ENCODE assay signal across 9 cellular contexts in the genomic region with DNA sequence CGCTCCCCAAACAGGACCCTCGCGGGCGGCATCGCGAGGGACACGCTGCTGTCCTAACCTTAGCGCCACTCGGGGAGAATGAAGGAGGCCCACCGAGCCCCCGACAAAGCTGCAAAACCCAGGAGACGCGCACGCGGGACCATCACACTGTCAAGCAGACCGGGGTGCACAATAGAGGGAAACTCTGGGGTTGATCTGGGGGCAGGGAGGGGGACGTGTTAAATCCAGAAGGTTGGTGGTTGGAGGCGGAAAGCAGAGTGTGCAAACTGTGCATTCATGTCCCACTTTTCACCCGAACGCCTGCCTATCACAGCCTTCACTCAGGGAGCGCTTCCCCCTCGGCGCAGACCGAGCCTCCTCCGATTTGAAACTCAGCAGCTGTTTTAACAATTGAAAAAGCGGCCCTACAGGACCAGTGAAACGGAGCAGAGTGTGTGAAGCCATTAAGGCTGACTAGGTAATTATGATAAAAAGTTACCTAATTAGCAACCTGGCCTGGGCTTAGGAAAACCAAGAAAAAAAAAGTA. TPM values are rescaled to one million over a fixed set of nuclear protein-coding genes. Genes with fewer than 3 reads are reported as not detected.
DNase-seq lines count a peak whose midpoint lies in the region; ATAC-seq and TF ChIP-seq lines count a peak whose summit lies in the region.
"Had no signal": no experiment of that assay in that cellular context is flagged by ENCODE, and none has a peak within 500 bp of the region (broad histone marks: within the 10 kb centered on the region; RNA-seq: fewer than 3 reads in every experiment).

No MANE protein-coding gene starts in this region.

- H3K9me3 ChIP-seq in H9 (ENCODE audit: control insufficient read depth, low read depth, low read length) = no peaks in the 10 kb centered on the region
- no peaks in the 10 kb centered on the region for H3K9me3 ChIP-seq in prostate gland

- CTCF ChIA-PET in activated B cell treated with CpG ODN at 0.5 μM for 24 hours (lab: Charles Lee) = no interaction called here

- H3K27me3 Mint-ChIP-seq in H9 (ENCODE audit: low read depth) (peaks cover 73% of the 10 kb centered on the region), activated B cell treated with CpG ODN at 0.5 μM for 24 hours (peaks cover 60% of the 10 kb centered on the region)

- intact Hi-C loops in activated B cell treated with CpG ODN at 0.5 μM for 24 hours (cut with micrococcal nuclease) (no loop called here), cardiac septum (cut with DNase I) (loop anchor here (5.0 kb wide), 1 partner anchor 151 kb away; a partner anchor contains a TSS), prostate gland (cut with DNase I) (no loop called here)

- DNase-seq in H9 (peak; percentile 39), activated B cell treated with CpG ODN at 0.5 μM for 24 hours (no peak), cardiac septum (ENCODE audit: low spot score) (peak; percentile 74), prostate gland (ENCODE audit: low spot score) (no peak), glomerular visceral epithelial cell (ENCODE audit: extremely low spot score) (no peak), OCI-M1 (lab: John Stamatoyannopoulos, UW) (no peak), NCI-H2081 (lab: John Stamatoyannopoulos, UW) (no peak)

- no peak overlapping the region for H2BK20ac ChIP-seq in H9 (ENCODE audit: low read depth, low read length, poor library complexity, severe bottlenecking)

- no peak overlapping the region for H4K8ac ChIP-seq in H9 (replicated peaks; ENCODE audit: insufficient read length, low read depth, low read length)

- no peaks in the 10 kb centered on the region; a peak in 1 of 7 replicates for H3K36me3 Mint-ChIP-seq in H9 (ENCODE audit: insufficient read depth in 1 of 3, low read depth in 3 of 3)
- H3K36me3 Mint-ChIP-seq in activated B cell treated with CpG ODN at 0.5 μM for 24 hours (ENCODE audit: low read depth) = no peaks in the 10 kb centered on the region

- H3K4me1 ChIP-seq in H9 (ENCODE audit: insufficient read depth, low read length) (peaks cover 7% of the 10 kb centered on the region), prostate gland (replicated peaks) (no peaks in the 10 kb centered on the region)

- H2AK5ac ChIP-seq in H9 (ENCODE audit: insufficient read length, low read length) = no peak overlapping the region

- no peak overlapping the region for H3K27ac ChIP-seq in H9 (ENCODE audit: insufficient read length, low read depth, low read length)
- peak overlapping the region in 1 of 2 donors; percentile 48 for H3K27ac ChIP-seq in prostate gland

- no peak overlapping the region for H2BK5ac ChIP-seq in H9 (ENCODE audit: insufficient read length, low read length)

- H3K4me3 ChIP-seq in prostate gland = peak overlapping the region; percentile 41 to 42

- POLR2A ChIA-PET in activated B cell treated with CpG ODN at 0.5 μM for 24 hours (lab: Charles Lee) = no interaction called here

- H3K23me2 ChIP-seq in H9 (ENCODE audit: insufficient read length, low read depth, low read length, poor library complexity, severe bottlenecking) = peaks cover 12% of the 10 kb centered on the region

- no peak overlapping the region for H3K4ac ChIP-seq in H9 (ENCODE audit: low read depth, low read length)

- no peak for ATAC-seq in activated B cell treated with CpG ODN at 0.5 μM for 24 hours (ENCODE audit: low read depth)
- ATAC-seq in GM21717 (IDR thresholded peaks at IDR 0.05; ENCODE audit: unreplicated experiment) = no peak

- no peak overlapping the region; the same call in 1 of the 2 replicates for H3K14ac ChIP-seq in H9 (ENCODE audit: insufficient read depth, low read length)

- no peaks in the 10 kb centered on the region for H3K79me1 ChIP-seq in H9 (ENCODE audit: insufficient read depth, low read depth, low read length, poor library complexity, severe bottlenecking)

- H2AFZ ChIP-seq in H9 (ENCODE audit: low read length) = no peak overlapping the region

- H3K36me3 ChIP-seq in prostate gland = no peaks in the 10 kb centered on the region

- no peak overlapping the region for H2BK12ac ChIP-seq in H9 (ENCODE audit: insufficient read length, low read depth, low read length)

- no peak for TF ChIP-seq POLR2A in prostate gland (IDR thresholded peaks at IDR 0.05)

- H3K9me3 Mint-ChIP-seq in H9 (no peaks in the 10 kb centered on the region; a peak in 1 of 5 replicates), activated B cell treated with CpG ODN at 0.5 μM for 24 hours (no peaks in the 10 kb centered on the region)

- no peak overlapping the region for H3K9ac ChIP-seq in H9 (ENCODE audit: extremely low read depth, insufficient read length, low read length)

- no peaks in the 10 kb centered on the region for H4K20me1 ChIP-seq in H9 (ENCODE audit: control insufficient read depth, insufficient read depth, insufficient read length)

- no peak for TF ChIP-seq CTCF in H9 (conservative IDR thresholded peaks at IDR 0.05)
- no peak for TF ChIP-seq CTCF in activated B cell treated with CpG ODN at 0.5 μM for 24 hours (IDR thresholded peaks at IDR 0.05)
- no peak for TF ChIP-seq CTCF in prostate gland (IDR thresholded peaks at IDR 0.05)

- H3T11ph ChIP-seq in H9 (ENCODE audit: low read length) = no peak overlapping the region

- no peak overlapping the region for H3K18ac ChIP-seq in H9 (ENCODE audit: insufficient read length, low read depth, low read length)

- peak overlapping the region in 1 of 3 experiments; percentile 84; a peak in 1 of 7 replicates for H3K27ac Mint-ChIP-seq in H9
- H3K27ac Mint-ChIP-seq in activated B cell treated with CpG ODN at 0.5 μM for 24 hours = no peak overlapping the region

- H3K4me1 Mint-ChIP-seq in H9 (peaks cover 30 to 32% of the 10 kb centered on the region in 2 experiments), activated B cell treated with CpG ODN at 0.5 μM for 24 hours (peaks cover 24% of the 10 kb centered on the region)

- H3K56ac ChIP-seq in H9 (ENCODE audit: insufficient read length, low read depth, low read length) = no peak overlapping the region

- H3K79me2 ChIP-seq in H9 (ENCODE audit: insufficient read depth, low read length) = no peaks in the 10 kb centered on the region

- no CpG with 5 or more reads among the region's 27 CpGs for WGBS in H9 (ENCODE audit: extremely low coverage, insufficient read length, low lambda C conversion rate)
- WGBS in prostate gland = 4% methylated on average over 27 of the region's 27 CpGs

- H3K4me2 ChIP-seq in H9 (ENCODE audit: insufficient read depth, insufficient read length, low read length) = peak overlapping the region; percentile 83

- H2BK120ac ChIP-seq in H9 (ENCODE audit: low read depth, low read length, poor library complexity, severe bottlenecking) = no peak overlapping the region

- H3K23ac ChIP-seq in H9 (ENCODE audit: insufficient read length, low read depth, low read length) = no peak overlapping the region

- H3K27me3 ChIP-seq in H9 (ENCODE audit: insufficient read depth, low read length) = peaks cover 4% of the 10 kb centered on the region; the same call in 1 of the 2 replicates
- H3K27me3 ChIP-seq in prostate gland (replicated peaks; ENCODE audit: insufficient read depth) = no peaks in the 10 kb centered on the region

- no peak overlapping the region for H4K5ac ChIP-seq in H9 (ENCODE audit: insufficient read length, low read depth, low read length)

- no peak overlapping the region for H4K91ac ChIP-seq in H9 (ENCODE audit: insufficient read length, low read depth, low read length)

- H3K4me3 Mint-ChIP-seq in H9 (peak overlapping the region; percentile 78 to 92), activated B cell treated with CpG ODN at 0.5 μM for 24 hours (peak overlapping the region; percentile 42)

- no peak overlapping the region for H2BK15ac ChIP-seq in H9 (ENCODE audit: low read depth, low read length)

RNA-seq across cellular contexts. Expression of a gene that starts 0.6 kb away (rescaled TPM):
- 0.15 and 0.17 TPM in 2 replicates for total RNA-seq in H9 (2021)
- total RNA-seq in activated B cell treated with CpG ODN at 0.5 μM for 24 hours = not detected in 2 replicates
- total RNA-seq in cardiac septum = 5.1 TPM
- total RNA-seq in prostate gland = 1 to 10 TPM; 5.2 to 5.7 TPM
- total RNA-seq: pulmonary artery endothelial cell had no signal

Comparison
In these comparisons a context has a peak if more than half of its experiments do, and no peak if none do; other contexts are left out.
1. DNase-seq: peak in H9 (single experiment) and cardiac septum (single experiment); none in activated B cell treated with CpG ODN at 0.5 μM for 24 hours (single experiment), prostate gland (single experiment), glomerular visceral epithelial cell (single experiment), OCI-M1 (single experiment) and NCI-H2081 (0 of 2).